ENCODE assay signal across 8 cellular contexts in genomic region chr1:215568287-215568692, GRCh38. TPM values are rescaled to one million over a fixed set of nuclear protein-coding genes. Genes with fewer than 3 reads are reported as not detected.
DNase-seq lines count a peak whose midpoint lies in the region; ATAC-seq, FAIRE-seq and TF ChIP-seq lines count a peak whose summit lies in the region.

No MANE protein-coding gene starts in this region.

- CTCF ChIA-PET in A549 (lab: Yijun Ruan, JAX): interaction anchor here (1.0 kb wide), 1 partner anchor 38 kb away, joined by 3 read pairs; no protein-coding TSS in a partner anchor

- POLR2A ChIA-PET in A549 (lab: Yijun Ruan, JAX): no interaction called here

- peaks cover 37% of the 10 kb centered on the region for H3K4me1 ChIP-seq in A549
- peaks cover 6% of the 10 kb centered on the region for H3K4me1 ChIP-seq in OCI-LY1 (ENCODE audit: insufficient read depth, low read length, severe bottlenecking)

- H3K27ac ChIP-seq in A549: peak overlapping the region; percentile 93 to 98
- H3K27ac ChIP-seq in OCI-LY1 (ENCODE audit: low read depth, low read length, poor library complexity, severe bottlenecking): no peak overlapping the region
- peak overlapping the region; percentile 94 to 98 for H3K27ac ChIP-seq in coronary artery

- no peaks in the 10 kb centered on the region for H3K36me3 ChIP-seq in OCI-LY1 (ENCODE audit: insufficient read depth, low read length)

- ATAC-seq in A549: peak; percentile 26 to 44; a peak in 4 of 6 replicates
- peak; percentile 37 for ATAC-seq in left lobe of liver

- WGBS in A549 (ENCODE audit: missing lambda C conversion rate): 9% methylated on average over 5 of the region's 5 CpGs

- TF ChIP-seq CTCF in A549 (IDR thresholded peaks at IDR 0.05) (no peak), OCI-LY1 (IDR thresholded peaks at IDR 0.05; ENCODE audit: low read length) (no peak), coronary artery (IDR thresholded peaks at IDR 0.05) (no peak)

- H3K79me2 ChIP-seq in OCI-LY1 (ENCODE audit: insufficient read depth, low read length): no peaks in the 10 kb centered on the region

- peak overlapping the region; percentile 95 for H3K4me2 ChIP-seq in A549
- peak overlapping the region; percentile 55; the same call in 1 of the 2 replicates for H3K4me2 ChIP-seq in OCI-LY1 (ENCODE audit: low read length)

- no peak overlapping the region for H2AFZ ChIP-seq in OCI-LY1 (ENCODE audit: low read length)

- H3K4me3 ChIP-seq in A549 (peak overlapping the region; percentile 78), OCI-LY1 (ENCODE audit: low read depth, low read length, poor library complexity, severe bottlenecking) (no peak overlapping the region), coronary artery (peak overlapping the region; percentile 98)

- H3K9me2 ChIP-seq in OCI-LY1 (ENCODE audit: low read depth, low read length): no peaks in the 10 kb centered on the region

- TF ChIP-seq EP300 in A549 (IDR thresholded peaks at IDR 0.05): no peak

- FAIRE-seq in A549 (lab: Jason Lieb, UNC): no peak

- no peaks in the 10 kb centered on the region for H3F3A ChIP-seq in OCI-LY1 (ENCODE audit: insufficient read depth, low read length)

- H3K27me3 ChIP-seq in OCI-LY1 (ENCODE audit: insufficient read depth, low read length): no peaks in the 10 kb centered on the region

- TF ChIP-seq POLR2A in A549 (IDR thresholded peaks at IDR 0.05; ENCODE audit: low read length): no peak

- peak; percentile 24 to 25 for DNase-seq in A549 (ENCODE audit: low read depth in 1 of 2, low spot score in 1 of 2)
- DNase-seq in GM04504 (ENCODE audit: low read depth): peak; percentile 6
- DNase-seq in coronary artery (ENCODE audit: low spot score): no peak
- no peak for DNase-seq in left lobe of liver (ENCODE audit: low spot score)
- DNase-seq in superior temporal gyrus (ENCODE audit: extremely low spot score): peak; percentile 76
- DNase-seq in stimulated activated CD4-positive, alpha-beta T cell treated with anti-CD3 and anti-CD28 coated beads, Interleukin-2, amount 100 ng/mL, for 24 hours: no peak
- no peak for DNase-seq in NCI-H524 treated with DMSO at 0.1 percent for 48 hours (lab: John Stamatoyannopoulos, UW)

- H3K9me3 ChIP-seq in A549: no peaks in the 10 kb centered on the region
- no peaks in the 10 kb centered on the region for H3K9me3 ChIP-seq in OCI-LY1 (ENCODE audit: low read length)

- no peak overlapping the region for H3K9ac ChIP-seq in OCI-LY1 (ENCODE audit: low read length)

- TF ChIP-seq RAD21 in A549 (conservative IDR thresholded peaks at IDR 0.05 in 1 of 2, IDR thresholded peaks at IDR 0.05 in 1 of 2): no peak

- no peaks in the 10 kb centered on the region for H4K20me1 ChIP-seq in OCI-LY1 (ENCODE audit: insufficient read depth, low read length)

TF ChIP-seq in A549, 52 proteins besides CTCF, POLR2A, EP300 and RAD21:
- no peak for TF ChIP-seq HOXB5 (CRISPR knock-in tag; IDR thresholded peaks at IDR 0.05)
- no peak for TF ChIP-seq POLR2AphosphoS2 (conservative IDR thresholded peaks at IDR 0.05; ENCODE audit: low read length)
- TF ChIP-seq CHD4 (IDR thresholded peaks at IDR 0.05; ENCODE audit: borderline replicate concordance): no peak
- no peak for TF ChIP-seq EHF (CRISPR knock-in tag; IDR thresholded peaks at IDR 0.05)
- no peak for TF ChIP-seq PHF8 (IDR thresholded peaks at IDR 0.05; ENCODE audit: borderline replicate concordance, low read depth)
- TF ChIP-seq HDAC2 (IDR thresholded peaks at IDR 0.05): no peak
- no peak for TF ChIP-seq FOSB (CRISPR knock-in tag; IDR thresholded peaks at IDR 0.05)
- no peak for TF ChIP-seq MAZ (IDR thresholded peaks at IDR 0.05; ENCODE audit: borderline replicate concordance, low read depth, low read length)
- TF ChIP-seq ZSCAN20 (CRISPR knock-in tag; IDR thresholded peaks at IDR 0.05): no peak
- no peak for TF ChIP-seq ESRRA (IDR thresholded peaks at IDR 0.05; ENCODE audit: borderline replicate concordance, low read length)
- TF ChIP-seq HEYL (CRISPR knock-in tag; IDR thresholded peaks at IDR 0.05): no peak
- no peak for TF ChIP-seq EHMT2 (IDR thresholded peaks at IDR 0.05; ENCODE audit: low read depth)
- TF ChIP-seq JUNB (IDR thresholded peaks at IDR 0.05): no peak
- no peak for TF ChIP-seq E2F6 (IDR thresholded peaks at IDR 0.05; ENCODE audit: borderline replicate concordance, low read depth)
- TF ChIP-seq RARB (CRISPR knock-in tag; IDR thresholded peaks at IDR 0.05): no peak
- no peak for TF ChIP-seq FOSL2 (IDR thresholded peaks at IDR 0.05)
- no peak for TF ChIP-seq FOSL2 (CRISPR knock-in tag; IDR thresholded peaks at IDR 0.05)
- TF ChIP-seq NR3C1 (IDR thresholded peaks at IDR 0.05): no peak

RNA-seq across cellular contexts. Expression of gene KCTD3, which starts 1.2 kb away (rescaled TPM):
- polyA plus RNA-seq in A549 (2011; rRNA removed) (69.4 and 78.9 TPM in 2 replicates), A549 (2017; fragmentation: RNase III; extraction: RNeasy Plus Mini Kit Qiagen cat#74134 plus additional on column Dnase treatment) (30.8 to 33.0 TPM (median 32.7 TPM) in 3 replicates)
- 25.2 and 29.9 TPM in 2 replicates for polyA plus RNA-seq in A549 (2012; cell fraction: cytosol; rRNA removed)
- 19.0 and 19.8 TPM in 2 replicates for polyA plus RNA-seq in A549 (2012; cell fraction: nucleus; rRNA removed)
- 56.7 and 76.1 TPM in 2 replicates for polyA minus RNA-seq in A549 (2011; rRNA and poly(A)+ RNA removed)
- 35.2 TPM for total RNA-seq in left lobe of liver

Comparison
In these comparisons a context has a peak if more than half of its experiments do, and no peak if none do; other contexts are left out.
1. DNase-seq: peak in A549 (2 of 2), GM04504 (single experiment) and superior temporal gyrus (single experiment); none in coronary artery (single experiment), left lobe of liver (single experiment), stimulated activated CD4-positive, alpha-beta T cell treated with anti-CD3 and anti-CD28 coated beads, Interleukin-2, amount 100 ng/mL, for 24 hours (0 of 2) and NCI-H524 treated with DMSO at 0.1 percent for 48 hours (single experiment).